Comparison of ENCODE assay signal across 29 cellular contexts in genomic region chr2:216887132-216887531, GRCh38. TPM values are rescaled to one million over a fixed set of nuclear protein-coding genes. Genes with fewer than 3 reads are reported as not detected.
A peak's percentile ranks its signal among the peaks of the same experiment; 100 is the strongest.
DNase-seq lines count a peak whose midpoint lies in the region; ATAC-seq and TF ChIP-seq lines count a peak whose summit lies in the region.
"Had no signal": no experiment of that assay in that cellular context is flagged by ENCODE, and none has a peak within 500 bp of the region (broad histone marks: within the 10 kb centered on the region; RNA-seq: fewer than 3 reads in every experiment).

No MANE protein-coding gene starts in this region.

- H3K27ac ChIP-seq in heart left ventricle (peak overlapping the region in 2 of 12 donors; percentile 13 to 19), right atrium auricular region (no peak overlapping the region), osteoblast (ENCODE audit: low read depth, low read length) (no peak overlapping the region), upper lobe of right lung (no peak overlapping the region)
- H3K27ac ChIP-seq: A549 had no signal

- WGBS in heart left ventricle, 4 donors = 54 to 71% (median 63%) methylated on average over 7 of the region's 7 CpGs

- H2AFZ ChIP-seq in osteoblast (ENCODE audit: low read length) = no peak overlapping the region

- H3K36me3 ChIP-seq in heart left ventricle (no peaks in the 10 kb centered on the region), right atrium auricular region (no peaks in the 10 kb centered on the region), osteoblast (ENCODE audit: insufficient read depth, low read length) (no peaks in the 10 kb centered on the region), upper lobe of right lung (no peaks in the 10 kb centered on the region)

- H3K4me3 ChIP-seq in heart left ventricle (no peak overlapping the region), right atrium auricular region (no peak overlapping the region), osteoblast (ENCODE audit: insufficient read depth, low read length) (no peak overlapping the region), upper lobe of right lung (no peak overlapping the region)
- H3K4me3 ChIP-seq: A549, GM12878 had no signal

- H4K20me1 ChIP-seq in osteoblast (ENCODE audit: insufficient read depth, low read length) = no peaks in the 10 kb centered on the region

- H3K9me3 ChIP-seq in heart left ventricle (peaks cover 0 to 7% (median 0%) of the 10 kb centered on the region in 12 donors), right atrium auricular region (no peaks in the 10 kb centered on the region), osteoblast (ENCODE audit: low read depth, low read length) (no peaks in the 10 kb centered on the region), upper lobe of right lung (no peaks in the 10 kb centered on the region)
- H3K9me3 ChIP-seq: A549 had no signal

- no peaks in the 10 kb centered on the region for H3K27me3 ChIP-seq in heart left ventricle
- H3K27me3 ChIP-seq in right atrium auricular region = no peaks in the 10 kb centered on the region
- peaks cover 8% of the 10 kb centered on the region for H3K27me3 ChIP-seq in osteoblast (ENCODE audit: insufficient read depth, low read length)
- no peaks in the 10 kb centered on the region for H3K27me3 ChIP-seq in upper lobe of right lung

- no peak for TF ChIP-seq POLR2A in heart left ventricle (IDR thresholded peaks at IDR 0.05)

- DNase-seq in heart left ventricle (no peak), right atrium auricular region (ENCODE audit: low spot score) (no peak), islet precursor cell (peak; percentile 24), osteoblast (ENCODE audit: insufficient read length, low spot score, missing footprints) (peak; percentile 57), upper lobe of right lung (no peak), Kasumi-1 (lab: John Stamatoyannopoulos, UW) (no peak)
- no peak for DNase-seq in stimulated activated naive CD4-positive, alpha-beta T cell treated with Interleukin-2 at 50 U/mL for 16 hours (lab: John Stamatoyannopoulos, UW)
- DNase-seq: C1 segment of cervical spinal cord; CD8-positive, alpha-beta T cell; DMS 273 treated with DMSO at 0.1 percent for 48 hours; DMS79; EL; GDM1; MV-4-11; NCI-H1105; NCI-H146; NCI-H2029; NCI-H446; NCI-H524 treated with DMSO at 0.1 percent for 48 hours; NCI-H774 had no signal

- no peak for TF ChIP-seq CTCF in heart left ventricle (IDR thresholded peaks at IDR 0.05)
- no peak for TF ChIP-seq CTCF in right atrium auricular region (IDR thresholded peaks at IDR 0.05)
- no peak for TF ChIP-seq CTCF in osteoblast (IDR thresholded peaks at IDR 0.05; ENCODE audit: extremely low read depth, low read depth, low read length)
- TF ChIP-seq CTCF in upper lobe of right lung (IDR thresholded peaks at IDR 0.05) = no peak

- H3K79me2 ChIP-seq in osteoblast (ENCODE audit: insufficient read depth, low read length) = no peaks in the 10 kb centered on the region

- H3K4me1 ChIP-seq in heart left ventricle (peaks cover 0 to 21% (median 4%) of the 10 kb centered on the region in 12 donors), right atrium auricular region (peaks cover 0 to 15% of the 10 kb centered on the region in 2 donors), osteoblast (ENCODE audit: insufficient read depth, low read length) (no peaks in the 10 kb centered on the region), upper lobe of right lung (no peaks in the 10 kb centered on the region)
- H3K4me1 ChIP-seq: A549 had no signal

- intact Hi-C loops in heart left ventricle (cut with DNase I) = no loop called here
- intact Hi-C loops in upper lobe of right lung (cut with DNase I) = no loop called here

- no peak overlapping the region for H3K4me2 ChIP-seq in osteoblast (ENCODE audit: insufficient read depth, low read length)
- H3K4me2 ChIP-seq: A549 had no signal

- ATAC-seq in heart left ventricle (peak in 3 of 4 donors; percentile 8 to 37 (median 15)), upper lobe of right lung (peak; percentile 17), esophagus mucosa (no peak)
- ATAC-seq: A549; CD8-positive, alpha-beta T cell; GM12878; HepG2 had no signal

RNA-seq across cellular contexts. Expression of gene TNP1, which starts 27.3 kb away (rescaled TPM):
- total RNA-seq in heart left ventricle = not detected
- polyA plus RNA-seq in heart left ventricle = not detected
- not detected for total RNA-seq in right atrium auricular region
- not detected in 2 replicates for total RNA-seq in osteoblast
- not detected for total RNA-seq in upper lobe of right lung
- not detected for total RNA-seq in esophagus mucosa
- total RNA-seq: CD8-positive, alpha-beta T cell; GM12878; H4; HepG2; HT1080; LHCN-M2; MCF 10A; SK-MEL-5 had no signal
- polyA plus RNA-seq: A549, GM12878, HepG2 had no signal

Comparison
In these comparisons a context has a peak if more than half of its experiments do, and no peak if none do; other contexts are left out.
1. DNase-seq: peak in islet precursor cell (single experiment) and osteoblast (single experiment); none in heart left ventricle (0 of 5), right atrium auricular region (single experiment), upper lobe of right lung (single experiment), stimulated activated naive CD4-positive, alpha-beta T cell treated with Interleukin-2 at 50 U/mL for 16 hours (single experiment) and Kasumi-1 (0 of 2).